ENCODE assay signal across 8 cellular contexts in the genomic region with DNA sequence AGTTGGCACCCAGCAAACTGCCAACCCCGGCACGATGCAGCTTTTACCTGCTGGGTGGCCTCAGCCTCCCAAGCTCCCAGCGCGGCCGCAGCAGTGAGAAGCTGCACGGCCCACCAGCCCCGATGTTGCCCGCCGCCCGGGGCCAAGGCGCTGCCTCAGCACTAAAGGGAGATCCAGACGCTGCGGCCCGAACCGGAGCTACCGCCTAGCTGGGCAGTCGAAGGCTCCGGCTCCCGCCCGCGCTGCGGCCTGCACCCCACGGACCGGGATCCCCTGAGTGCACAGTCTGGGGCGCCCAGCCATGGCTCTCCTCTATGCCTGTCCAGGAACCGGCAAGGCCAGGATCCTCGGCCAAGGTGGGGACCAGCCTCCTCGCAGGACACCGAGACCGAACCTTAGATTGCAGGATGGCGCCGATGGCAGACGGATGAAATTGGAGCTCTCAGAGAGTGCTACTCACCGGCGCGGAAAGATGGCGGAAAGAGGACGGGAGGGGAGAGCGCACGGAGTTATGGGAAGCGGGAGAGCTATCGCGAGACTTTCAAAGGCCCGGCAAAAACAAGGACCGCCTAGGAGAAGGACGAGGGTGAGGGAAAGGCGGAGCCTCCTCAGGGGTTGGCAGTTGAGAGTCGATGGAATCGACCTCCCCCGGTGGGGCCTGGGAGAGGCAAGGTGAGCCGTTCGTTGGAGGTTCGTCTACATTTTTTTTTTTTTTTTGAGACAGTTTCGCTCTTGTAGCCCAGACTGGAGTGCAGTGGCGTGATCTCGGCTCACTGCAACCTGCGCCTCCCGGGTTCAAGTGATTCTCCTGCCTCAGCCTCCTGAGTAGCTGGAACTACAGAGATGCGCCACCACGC. TPM values are rescaled to one million over a fixed set of nuclear protein-coding genes. Genes with fewer than 3 reads are reported as not detected.
DNase-seq lines count a peak whose midpoint lies in the region; ATAC-seq and TF ChIP-seq lines count a peak whose summit lies in the region.

TSS of gene RPS15A (minus strand) at position 485 of the 857 bp plus-strand sequence. CDS start 1,221 bp downstream, outside the sequence.

- H3K27ac Mint-ChIP-seq in activated T-cell treated with anti-CD3 and anti-CD28 coated beads, Interleukin-2, amount 50 U/mL, for 24 hours, result peak within 1 kb of the TSS; percentile 97

- peak; percentile 95 for DNase-seq in DMS153 treated with DMSO at 0.1 percent for 48 hours (lab: John Stamatoyannopoulos, UW; ENCODE audit: unreplicated experiment)
- peak; percentile 95 for DNase-seq in KBM-7
- DNase-seq in activated T-cell treated with anti-CD3 and anti-CD28 coated beads, Interleukin-2, amount 50 U/mL, for 24 hours, result peak; percentile 91
- peak; percentile 97 for DNase-seq in erythroblast (lab: John Stamatoyannopoulos, UW)
- peak; percentile 75 to 80 for DNase-seq in stimulated activated CD8-positive, alpha-beta memory T cell treated with anti-CD3 and anti-CD28 coated beads, Interleukin-7, amount 100 ng/mL, for 1 hour (ENCODE audit: low read depth in 2 of 2)

- H3K27me3 ChIP-seq in mucosa of stomach (ENCODE audit: control insufficient read depth, insufficient read depth, low read length), result no peaks in the 10 kb centered on the region

- peak within 1 kb of the TSS; percentile 98 for H3K4me3 ChIP-seq in mucosa of stomach (ENCODE audit: low read length)

- peak within 1 kb of the TSS; percentile 89 for H3K9ac ChIP-seq in mucosa of stomach (ENCODE audit: low read length)

- in situ Hi-C loops in KBM-7 (cut with MboI; ENCODE audit: low pct_unique_long_range_greater_than_20kb, low sequenced_read_pairs), result no loop called here

- peaks cover 45% of the 10 kb centered on the region for H3K4me1 Mint-ChIP-seq in activated T-cell treated with anti-CD3 and anti-CD28 coated beads, Interleukin-2, amount 50 U/mL, for 24 hours (ENCODE audit: low read depth)

- H3K9me3 ChIP-seq in mucosa of stomach (ENCODE audit: control insufficient read depth, low read length), result no peaks in the 10 kb centered on the region

- H3K4me3 Mint-ChIP-seq in activated T-cell treated with anti-CD3 and anti-CD28 coated beads, Interleukin-2, amount 50 U/mL, for 24 hours, result peak within 1 kb of the TSS; percentile 94

- peaks cover 98% of the 10 kb centered on the region for H3K36me3 Mint-ChIP-seq in activated T-cell treated with anti-CD3 and anti-CD28 coated beads, Interleukin-2, amount 50 U/mL, for 24 hours (ENCODE audit: low read depth)

- H3K9me3 Mint-ChIP-seq in activated T-cell treated with anti-CD3 and anti-CD28 coated beads, Interleukin-2, amount 50 U/mL, for 24 hours, result no peaks in the 10 kb centered on the region

- H3K27me3 Mint-ChIP-seq in activated T-cell treated with anti-CD3 and anti-CD28 coated beads, Interleukin-2, amount 50 U/mL, for 24 hours, result no peaks in the 10 kb centered on the region

- peaks cover 5% of the 10 kb centered on the region for H3K36me3 ChIP-seq in mucosa of stomach (ENCODE audit: control insufficient read depth, insufficient read depth, low read length)

- peaks cover 31% of the 10 kb centered on the region for H3K4me1 ChIP-seq in mucosa of stomach (ENCODE audit: control insufficient read depth, insufficient read depth, low read length)

- peak; percentile 77 for ATAC-seq in GM21717 (IDR thresholded peaks at IDR 0.05; ENCODE audit: unreplicated experiment)

- TF ChIP-seq POLR2A in erythroblast (IDR thresholded peaks at IDR 0.05; ENCODE audit: low read length), result peak; percentile 97

TF ChIP-seq in PFSK-1, 5 proteins besides CTCF, POLR2A, EP300 and RAD21:
- TF ChIP-seq POLR2AphosphoS5 (IDR thresholded peaks at IDR 0.05; ENCODE audit: low read depth, low read length) (peak; percentile 98), TAF1 (IDR thresholded peaks at IDR 0.05; ENCODE audit: borderline replicate concordance, insufficient read depth, low read length) (peak; percentile 96), FOXP2 (optimal IDR thresholded peaks at IDR 0.05; ENCODE audit: borderline replicate concordance, extremely low read depth, extremely low read length, insufficient read depth) (no peak), SIN3A (IDR thresholded peaks at IDR 0.05; ENCODE audit: borderline replicate concordance, insufficient read depth, low read length) (no peak)
- TF ChIP-seq, protein P1, sequence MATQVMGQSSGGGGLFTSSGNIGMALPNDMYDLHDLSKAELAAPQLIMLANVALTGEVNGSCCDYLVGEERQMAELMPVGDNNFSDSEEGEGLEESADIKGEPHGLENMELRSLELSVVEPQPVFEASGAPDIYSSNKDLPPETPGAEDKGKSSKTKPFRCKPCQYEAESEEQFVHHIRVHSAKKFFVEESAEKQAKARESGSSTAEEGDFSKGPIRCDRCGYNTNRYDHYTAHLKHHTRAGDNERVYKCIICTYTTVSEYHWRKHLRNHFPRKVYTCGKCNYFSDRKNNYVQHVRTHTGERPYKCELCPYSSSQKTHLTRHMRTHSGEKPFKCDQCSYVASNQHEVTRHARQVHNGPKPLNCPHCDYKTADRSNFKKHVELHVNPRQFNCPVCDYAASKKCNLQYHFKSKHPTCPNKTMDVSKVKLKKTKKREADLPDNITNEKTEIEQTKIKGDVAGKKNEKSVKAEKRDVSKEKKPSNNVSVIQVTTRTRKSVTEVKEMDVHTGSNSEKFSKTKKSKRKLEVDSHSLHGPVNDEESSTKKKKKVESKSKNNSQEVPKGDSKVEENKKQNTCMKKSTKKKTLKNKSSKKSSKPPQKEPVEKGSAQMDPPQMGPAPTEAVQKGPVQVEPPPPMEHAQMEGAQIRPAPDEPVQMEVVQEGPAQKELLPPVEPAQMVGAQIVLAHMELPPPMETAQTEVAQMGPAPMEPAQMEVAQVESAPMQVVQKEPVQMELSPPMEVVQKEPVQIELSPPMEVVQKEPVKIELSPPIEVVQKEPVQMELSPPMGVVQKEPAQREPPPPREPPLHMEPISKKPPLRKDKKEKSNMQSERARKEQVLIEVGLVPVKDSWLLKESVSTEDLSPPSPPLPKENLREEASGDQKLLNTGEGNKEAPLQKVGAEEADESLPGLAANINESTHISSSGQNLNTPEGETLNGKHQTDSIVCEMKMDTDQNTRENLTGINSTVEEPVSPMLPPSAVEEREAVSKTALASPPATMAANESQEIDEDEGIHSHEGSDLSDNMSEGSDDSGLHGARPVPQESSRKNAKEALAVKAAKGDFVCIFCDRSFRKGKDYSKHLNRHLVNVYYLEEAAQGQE (IDR thresholded peaks at IDR 0.05; ENCODE audit: insufficient read depth in 1 of 2, low read depth in 2 of 2, low read length in 2 of 2), result 0 out of 4 replicates have a peak, but pooled peaks of 1 of the 2 experiments have one; percentile 62

RNA-seq across cellular contexts. Expression of gene RPS15A, which starts in this region (rescaled TPM):
- 1,551 TPM for polyA plus RNA-seq in PFSK-1 (2012; ENCODE audit: insufficient read length, low read depth)

Comparison
In these comparisons a context has a peak if more than half of its experiments do, and no peak if none do; other contexts are left out.
1. Peak in every context shown above with its lines: DNase-seq, ATAC-seq and H3K4me3 ChIP-seq.